27 cellular contexts compared by ENCODE assay signal in the genomic region with DNA sequence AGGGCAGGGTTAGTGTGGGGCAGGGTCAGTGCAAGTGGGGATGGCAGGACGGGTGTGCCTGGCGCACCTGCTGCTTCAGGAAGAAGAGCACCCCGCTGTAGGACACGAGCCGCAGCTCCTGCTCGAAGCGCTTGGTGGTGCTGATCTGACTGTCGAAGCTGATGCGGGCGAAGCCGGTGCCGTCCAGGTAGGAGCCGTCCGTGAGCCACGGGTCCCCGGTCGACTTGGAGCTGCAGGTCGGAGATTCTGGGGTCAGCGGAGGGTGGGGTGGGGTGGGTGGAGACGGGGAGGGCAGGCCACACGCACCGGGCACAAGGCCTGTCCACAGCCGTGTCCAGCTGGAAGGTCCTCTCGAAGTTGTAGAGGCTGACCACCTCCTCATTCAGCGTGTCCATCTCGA.
"Had no signal": no experiment of that assay in that cellular context is flagged by ENCODE, and none has a peak within 500 bp of the region (broad histone marks: within the 10 kb centered on the region; RNA-seq: fewer than 3 reads in every experiment).

No MANE protein-coding gene starts in this region.

- H3K36me3 ChIP-seq: neural progenitor cell, ovary had no signal

- H3K9me3 ChIP-seq: left lung, ovary, right atrium auricular region, right lobe of liver, stomach, testis, thyroid gland, transverse colon, upper lobe of right lung, vagina had no signal

- H2AFZ ChIP-seq: neural progenitor cell had no signal

- FAIRE-seq: islet of Langerhans, kidney had no signal

- H3K9ac ChIP-seq: neural progenitor cell had no signal

- H3K4me1 ChIP-seq: left lung, neural progenitor cell, right atrium auricular region, right lobe of liver, thyroid gland, transverse colon, upper lobe of right lung had no signal

- H3K4me3 ChIP-seq: left lung, lung, neural progenitor cell, ovary, right atrium auricular region, right lobe of liver, smooth muscle cell, stomach, testis, thyroid gland, transverse colon, upper lobe of right lung, vagina had no signal

- DNase-seq: hippocampal formation; immature natural killer cell; kidney; left colon; left lung; mesendoderm; naive B cell; natural killer cell; nephron progenitor cell; ovary; right lobe of liver; stimulated activated CD4-positive, alpha-beta T cell treated with anti-CD3 and anti-CD28 coated beads, Interleukin-1b, Interleukin-23, amount 100 ng/mL, for 48 hours; stimulated activated CD4-positive, alpha-beta T cell treated with anti-CD3 and anti-CD28 coated beads, Interleukin-2, amount 100 ng/mL, for 48 hours; stimulated activated CD4-positive, alpha-beta T cell treated with anti-CD3 and anti-CD28 coated beads, Interleukin-4, amount 100 ng/mL, for 4 hours; stimulated activated CD8-positive, alpha-beta memory T cell treated with anti-CD3 and anti-CD28 coated beads, Interleukin-4, amount 100 ng/mL, for 48 hours; stimulated activated naive CD4-positive, alpha-beta T cell treated with Interleukin-2 at 50 U/mL for 16 hours; stomach; testis; thyroid gland; transverse colon; upper lobe of right lung had no signal

- H3K4me2 ChIP-seq: neural progenitor cell, smooth muscle cell had no signal

- H3K27ac ChIP-seq: left lung, neural progenitor cell, ovary, right atrium auricular region, right lobe of liver, stomach, testis, thyroid gland, transverse colon, upper lobe of right lung, vagina had no signal

- H3K27me3 ChIP-seq: left lung, neural progenitor cell, ovary, right atrium auricular region, right lobe of liver, stomach, testis, thyroid gland, transverse colon, upper lobe of right lung, vagina had no signal
